3 cellular contexts compared by ENCODE assay signal in the genomic region with DNA sequence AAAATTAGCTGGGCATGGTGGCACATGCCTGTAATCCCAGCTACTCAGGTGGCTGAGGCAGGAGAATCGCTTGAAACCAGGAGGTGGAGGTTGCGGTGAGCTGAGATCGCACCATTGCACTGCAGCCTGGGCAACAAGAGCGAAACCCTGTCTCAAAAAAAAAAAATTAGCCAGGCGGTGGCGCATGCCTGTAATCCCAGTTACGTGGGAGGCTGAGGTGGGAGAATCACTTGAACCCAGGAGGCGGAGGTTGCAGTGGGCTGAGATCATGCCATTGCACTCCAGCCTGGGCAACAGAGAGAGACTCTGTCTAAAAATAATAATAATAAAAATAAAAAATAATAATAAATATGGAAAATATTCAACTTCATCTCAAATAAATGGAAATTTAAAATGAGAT. TPM values are rescaled to one million over a fixed set of nuclear protein-coding genes. Genes with fewer than 3 reads are reported as not detected.
"Had no signal": no experiment of that assay in that cellular context is flagged by ENCODE, and none has a peak within 500 bp of the region (broad histone marks: within the 10 kb centered on the region; RNA-seq: fewer than 3 reads in every experiment).

No MANE protein-coding gene starts in this region.

RNA-seq across cellular contexts. Expression of gene SYNPO2L, which starts 38.7 kb away (rescaled TPM):
- total RNA-seq: GM23338, H4, H7 had no signal
